ENCODE assay signal across 8 cellular contexts in genomic region chr16:8963825-8964441, GRCh38. TPM values are rescaled to one million over a fixed set of nuclear protein-coding genes. Genes with fewer than 3 reads are reported as not detected.
DNase-seq lines count a peak whose midpoint lies in the region; ATAC-seq and TF ChIP-seq lines count a peak whose summit lies in the region.

Gene USP7, minus strand, starts transcription at chr16:8963906. Its CDS starts 621 bp downstream, at chr16:8963285.

- H3K36me3 ChIP-seq in colonic mucosa: no peaks in the 10 kb centered on the region

- H3K27me3 ChIP-seq in colonic mucosa: no peaks in the 10 kb centered on the region

- peak within 1 kb of the TSS; percentile 90 to 92 for H3K9ac ChIP-seq in colonic mucosa (ENCODE audit: low read depth in 2 of 2, low read length in 2 of 2)

- peaks cover 16% of the 10 kb centered on the region for H3K4me1 ChIP-seq in colonic mucosa

- H3K9me3 ChIP-seq in colonic mucosa: no peaks in the 10 kb centered on the region

- peak within 1 kb of the TSS; percentile 72 for H3K27ac ChIP-seq in colonic mucosa

- peak; percentile 93 for DNase-seq in Ammon's horn (ENCODE audit: low spot score)
- peak; percentile 60 for DNase-seq in NCI-H446 treated with DMSO at 0.1 percent for 48 hours (lab: John Stamatoyannopoulos, UW)
- DNase-seq in activated CD4-positive, alpha-beta T cell treated with anti-CD3 and anti-CD28 coated beads for 4 hours: peak; percentile 89 to 92
- DNase-seq in colonic mucosa: peak; percentile 93
- peak; percentile 98 for DNase-seq in left kidney (ENCODE audit: low read depth, low spot score)
- peak; percentile 92 to 94 for DNase-seq in stimulated activated CD4-positive, alpha-beta T cell treated with anti-CD3 and anti-CD28 coated beads, Interleukin-2, amount 100 ng/mL, for 24 hours

- TF ChIP-seq POLR2A in GM19193 (IDR thresholded peaks at IDR 0.05; ENCODE audit: extremely low read depth, insufficient read depth, insufficient read length): peak; percentile 73

- H3K4me3 ChIP-seq in colonic mucosa: peak within 1 kb of the TSS; percentile 71

- TF ChIP-seq CTCF in colonic mucosa (IDR thresholded peaks at IDR 0.05): no peak

- peak; percentile 90 for ATAC-seq in HG03432 (IDR thresholded peaks at IDR 0.05; ENCODE audit: unreplicated experiment)

- intact Hi-C loops in colonic mucosa (cut with DNase I): no loop called here

RNA-seq across cellular contexts. Expression of gene USP7, which starts in this region (rescaled TPM):
- 100 to 1,000 TPM; 147 to 176 TPM for total RNA-seq in colonic mucosa

Comparison
In these comparisons a context has a peak if more than half of its experiments do, and no peak if none do; other contexts are left out.
1. Peak in every context shown above with its lines: DNase-seq, ATAC-seq, H3K4me3 ChIP-seq and H3K27ac ChIP-seq.